10 cellular contexts compared by ENCODE assay signal in the genomic region with DNA sequence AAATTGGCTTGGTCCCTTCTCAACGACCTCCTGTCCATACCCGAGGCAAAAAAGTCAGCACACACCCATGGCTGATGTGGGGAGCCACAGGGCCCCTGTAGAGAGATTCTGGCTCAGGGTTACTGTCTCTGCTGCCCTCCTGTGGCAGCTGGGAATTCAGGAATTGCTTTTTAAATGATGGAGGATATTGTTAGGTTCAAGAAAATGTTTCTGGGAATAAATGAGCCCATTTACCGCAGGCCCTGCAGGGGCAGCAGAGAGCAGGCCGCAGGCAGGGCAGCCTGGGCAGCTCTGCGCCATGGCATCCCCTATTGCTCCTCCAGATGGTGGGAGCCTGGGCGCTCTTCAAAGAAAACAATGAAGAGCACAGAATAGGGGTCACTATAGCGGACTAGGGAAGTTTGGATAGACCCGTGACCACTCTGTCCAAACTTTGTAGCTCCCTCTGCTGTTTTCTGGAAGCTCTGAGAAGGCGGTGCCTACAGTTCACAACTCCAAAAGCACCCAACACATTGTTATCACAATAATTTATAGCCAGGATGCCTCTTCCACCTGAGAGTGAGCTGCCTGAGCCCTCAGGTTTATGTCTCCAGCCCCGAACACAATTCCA.
DNase-seq lines count a peak whose midpoint lies in the region; ATAC-seq and TF ChIP-seq lines count a peak whose summit lies in the region.
"Had no signal": no experiment of that assay in that cellular context is flagged by ENCODE, and none has a peak within 500 bp of the region (broad histone marks: within the 10 kb centered on the region; RNA-seq: fewer than 3 reads in every experiment).

No MANE protein-coding gene starts in this region.

- peak; percentile 79 for DNase-seq in DMS 273 (lab: John Stamatoyannopoulos, UW; ENCODE audit: unreplicated experiment)
- DNase-seq in SK-N-DZ (ENCODE audit: low spot score), result peak; percentile 26
- peak; percentile 39 for DNase-seq in glutamatergic neuron
- DNase-seq in NCI-H2029 (lab: John Stamatoyannopoulos, UW), result no peak
- DNase-seq in NCI-H345 treated with DMSO at 0.1 percent for 48 hours (lab: John Stamatoyannopoulos, UW; ENCODE audit: unreplicated experiment), result no peak
- DNase-seq: activated B cell treated with CpG ODN at 0.5 μM for 24 hours, naive B cell had no signal

- H3K27me3 Mint-ChIP-seq in glutamatergic neuron (ENCODE audit: unreplicated experiment), result peaks cover 3% of the 10 kb centered on the region
- H3K27me3 Mint-ChIP-seq in activated T-helper 17 cell treated with anti-CD3 and anti-CD28 coated beads, Interleukin-2, amount 50 U/mL, for 72 hours, result no peaks in the 10 kb centered on the region
- H3K27me3 Mint-ChIP-seq: activated B cell treated with CpG ODN at 0.5 μM for 24 hours, naive B cell had no signal

- peaks cover 8% of the 10 kb centered on the region for H3K36me3 Mint-ChIP-seq in glutamatergic neuron (ENCODE audit: unreplicated experiment)
- peaks cover 14% of the 10 kb centered on the region for H3K36me3 Mint-ChIP-seq in activated T-helper 17 cell treated with anti-CD3 and anti-CD28 coated beads, Interleukin-2, amount 50 U/mL, for 72 hours (ENCODE audit: low read depth)

- TF ChIP-seq CTCF in glutamatergic neuron (IDR thresholded peaks at IDR 0.05; ENCODE audit: partially characterized antibody, unreplicated experiment), result peak; percentile 59

- H3K4me1 Mint-ChIP-seq in glutamatergic neuron (ENCODE audit: low read depth, unreplicated experiment), result no peaks in the 10 kb centered on the region
- H3K4me1 Mint-ChIP-seq in activated T-helper 17 cell treated with anti-CD3 and anti-CD28 coated beads, Interleukin-2, amount 50 U/mL, for 72 hours, result peaks cover 4% of the 10 kb centered on the region
- H3K4me1 Mint-ChIP-seq: activated B cell treated with CpG ODN at 0.5 μM for 24 hours had no signal

- ATAC-seq in HG02798 (IDR thresholded peaks at IDR 0.05; ENCODE audit: poor library complexity, unreplicated experiment), result peak; percentile 39
- ATAC-seq in GM21528 (IDR thresholded peaks at IDR 0.05; ENCODE audit: low FRiP score, unreplicated experiment), result no peak
- ATAC-seq in activated T-helper 17 cell treated with anti-CD3 and anti-CD28 coated beads, Interleukin-2, amount 50 U/mL, for 72 hours (replicated peaks), result no peak

- H3K9me3 Mint-ChIP-seq in glutamatergic neuron (ENCODE audit: unreplicated experiment), result peaks cover 1% of the 10 kb centered on the region
- H3K9me3 Mint-ChIP-seq in activated T-helper 17 cell treated with anti-CD3 and anti-CD28 coated beads, Interleukin-2, amount 50 U/mL, for 72 hours, result peaks cover 13% of the 10 kb centered on the region

- no peak overlapping the region for H3K27ac Mint-ChIP-seq in glutamatergic neuron (ENCODE audit: unreplicated experiment)
- H3K27ac Mint-ChIP-seq in activated T-helper 17 cell treated with anti-CD3 and anti-CD28 coated beads, Interleukin-2, amount 50 U/mL, for 72 hours, result no peak overlapping the region
- H3K27ac Mint-ChIP-seq: activated B cell treated with CpG ODN at 0.5 μM for 24 hours had no signal

- H3K4me3 Mint-ChIP-seq in glutamatergic neuron (ENCODE audit: unreplicated experiment), result no peak overlapping the region
- no peak overlapping the region for H3K4me3 Mint-ChIP-seq in activated T-helper 17 cell treated with anti-CD3 and anti-CD28 coated beads, Interleukin-2, amount 50 U/mL, for 72 hours
- H3K4me3 Mint-ChIP-seq: activated B cell treated with CpG ODN at 0.5 μM for 24 hours, naive B cell had no signal

Comparison
In these comparisons a context has a peak if more than half of its experiments do, and no peak if none do; other contexts are left out.
1. DNase-seq: peak in DMS 273 (single experiment), SK-N-DZ (single experiment) and glutamatergic neuron (single experiment); none in NCI-H2029 (single experiment) and NCI-H345 treated with DMSO at 0.1 percent for 48 hours (single experiment).